ENCODE assay signal across 8 cellular contexts in genomic region chr1:145995148-145995851, GRCh38. TPM values are rescaled to one million over a fixed set of nuclear protein-coding genes. Genes with fewer than 3 reads are reported as not detected.
DNase-seq lines count a peak whose midpoint lies in the region; ATAC-seq and TF ChIP-seq lines count a peak whose summit lies in the region.

No MANE protein-coding gene starts in this region.

- H3K27me3 ChIP-seq in OCI-LY3 (ENCODE audit: low read depth, low read length) (no peaks in the 10 kb centered on the region), ectodermal cell (ENCODE audit: control insufficient read depth, insufficient read depth, low read length, poor library complexity, severe bottlenecking) (no peaks in the 10 kb centered on the region), neuron (ENCODE audit: insufficient read depth, low read length) (no peaks in the 10 kb centered on the region)

- H3K9ac ChIP-seq in OCI-LY3 (ENCODE audit: low read length): peak overlapping the region; percentile 98

- no peak overlapping the region for H2AFZ ChIP-seq in OCI-LY3 (ENCODE audit: low read depth, low read length)
- H2AFZ ChIP-seq in neuron (ENCODE audit: low read depth, low read length): no peak overlapping the region

- peak overlapping the region; percentile 90 for H3K4me2 ChIP-seq in OCI-LY3 (ENCODE audit: low read length)

- peak; percentile 66 for DNase-seq in CMK (ENCODE audit: low read depth)
- DNase-seq in GF-D8 (lab: John Stamatoyannopoulos, UW): no peak
- no peak for DNase-seq in effector CD4-positive, alpha-beta T cell
- DNase-seq in stimulated activated CD4-positive, alpha-beta T cell treated with anti-CD3 and anti-CD28 coated beads, Interleukin-2, amount 100 ng/mL, for 48 hours: no peak

- peak overlapping the region; percentile 59 for H3K27ac ChIP-seq in OCI-LY3 (ENCODE audit: low read length)
- H3K27ac ChIP-seq in ectodermal cell (ENCODE audit: insufficient read depth, low read depth, low read length, poor library complexity, severe bottlenecking): no peak overlapping the region

- 54 to 59% methylated on average over 7 to 8 of the region's 8 CpGs for WGBS in ectodermal cell, 2 experiments

- no peaks in the 10 kb centered on the region for H3K9me3 ChIP-seq in OCI-LY3 (ENCODE audit: insufficient read depth, low read length)
- H3K9me3 ChIP-seq in ectodermal cell (ENCODE audit: control insufficient read depth, low read length): no peaks in the 10 kb centered on the region
- no peaks in the 10 kb centered on the region for H3K9me3 ChIP-seq in neuron (ENCODE audit: low read length)

- no peak for TF ChIP-seq CTCF in OCI-LY3 (IDR thresholded peaks at IDR 0.05; ENCODE audit: low read depth, low read length)

- ATAC-seq in GM21381 (IDR thresholded peaks at IDR 0.05; ENCODE audit: unreplicated experiment): no peak

- H4K20me1 ChIP-seq in OCI-LY3 (ENCODE audit: insufficient read depth, low read length): peaks cover 41% of the 10 kb centered on the region

- H3K4me3 ChIP-seq in OCI-LY3 (ENCODE audit: low read length): peak overlapping the region; percentile 90
- H3K4me3 ChIP-seq in ectodermal cell (ENCODE audit: insufficient read depth, low read depth, low read length): peak overlapping the region; percentile 97
- peak overlapping the region; percentile 99 for H3K4me3 ChIP-seq in neuron (ENCODE audit: low read length)

- H3K36me3 ChIP-seq in OCI-LY3 (replicated peaks; ENCODE audit: low read depth, low read length) (peaks cover 46% of the 10 kb centered on the region), ectodermal cell (ENCODE audit: control insufficient read depth, insufficient read depth, low read length) (peaks cover 24% of the 10 kb centered on the region), neuron (ENCODE audit: insufficient read depth, low read length) (peaks cover 30% of the 10 kb centered on the region)

- H3K4me1 ChIP-seq in OCI-LY3 (ENCODE audit: low read length) (peaks cover 22% of the 10 kb centered on the region), ectodermal cell (ENCODE audit: control insufficient read depth, insufficient read depth, low read length) (peaks cover 15% of the 10 kb centered on the region), neuron (ENCODE audit: insufficient read depth, low read length) (peaks cover 42% of the 10 kb centered on the region)

- peaks cover 21% of the 10 kb centered on the region for H3K79me2 ChIP-seq in OCI-LY3 (ENCODE audit: low read length)

RNA-seq across cellular contexts. Expression of gene TXNIP, which starts 1.1 kb away (rescaled TPM):
- 159 TPM for polyA plus RNA-seq in ectodermal cell (2013, experiment 1 of 4)
- polyA plus RNA-seq in ectodermal cell (2013, experiment 2 of 4): 92.6 TPM
- polyA plus RNA-seq in ectodermal cell (2013, experiment 3 of 4): 99.9 TPM
- polyA plus RNA-seq in ectodermal cell (2013, experiment 4 of 4): 140 TPM

RNA-seq across cellular contexts. Expression of gene HJV, which starts 26.2 kb away (rescaled TPM):
- polyA plus RNA-seq in ectodermal cell (2013, experiment 1 of 4): not detected
- polyA plus RNA-seq in ectodermal cell (2013, experiment 2 of 4): not detected
- not detected for polyA plus RNA-seq in ectodermal cell (2013, experiment 3 of 4)
- polyA plus RNA-seq in ectodermal cell (2013, experiment 4 of 4): not detected

RNA-seq across cellular contexts. Expression of gene POLR3GL, which starts 30.8 kb away (rescaled TPM):
- polyA plus RNA-seq in ectodermal cell (2013, experiment 1 of 4): 18.3 TPM
- polyA plus RNA-seq in ectodermal cell (2013, experiment 2 of 4): 16.4 TPM
- 22.1 TPM for polyA plus RNA-seq in ectodermal cell (2013, experiment 3 of 4)
- 22.3 TPM for polyA plus RNA-seq in ectodermal cell (2013, experiment 4 of 4)

RNA-seq across cellular contexts. Expression of gene ANKRD34A, which starts 30.9 kb away (rescaled TPM):
- polyA plus RNA-seq in ectodermal cell (2013, experiment 1 of 4): 0.52 TPM
- 0.37 TPM for polyA plus RNA-seq in ectodermal cell (2013, experiment 2 of 4)
- polyA plus RNA-seq in ectodermal cell (2013, experiment 3 of 4): 0.43 TPM
- polyA plus RNA-seq in ectodermal cell (2013, experiment 4 of 4): 0.28 TPM

RNA-seq across cellular contexts. Expression of gene LIX1L, which starts 37.5 kb away (rescaled TPM):
- 13.3 TPM for polyA plus RNA-seq in ectodermal cell (2013, experiment 1 of 4)
- 9.4 TPM for polyA plus RNA-seq in ectodermal cell (2013, experiment 2 of 4)
- 7.8 TPM for polyA plus RNA-seq in ectodermal cell (2013, experiment 3 of 4)
- polyA plus RNA-seq in ectodermal cell (2013, experiment 4 of 4): 9.4 TPM
